In genomic region chr10:71212249-71213126, GRCh38 we compare ENCODE assay signal across 8 cellular contexts. TPM values are rescaled to one million over a fixed set of nuclear protein-coding genes. Genes with fewer than 3 reads are reported as not detected.
DNase-seq lines count a peak whose midpoint lies in the region; ATAC-seq and TF ChIP-seq lines count a peak whose summit lies in the region.

TSS of gene UNC5B (plus strand) at chr10:71212570. CDS start at chr10:71212986, 416 bp downstream.

- no peaks in the 10 kb centered on the region for H3K36me3 Mint-ChIP-seq in type B pancreatic cell

- H3K14ac ChIP-seq in trophoblast cell (ENCODE audit: low read length), result peak within 1 kb of the TSS; percentile 98

- peaks cover 36% of the 10 kb centered on the region for H3K79me2 ChIP-seq in trophoblast cell (ENCODE audit: control insufficient read depth, insufficient read depth, low read length, poor library complexity)

- peak within 1 kb of the TSS; percentile 86 for H3K9ac ChIP-seq in trophoblast cell (ENCODE audit: low read length)

- peak within 1 kb of the TSS; percentile 83 for H2AK5ac ChIP-seq in trophoblast cell (ENCODE audit: low read length)

- H3K4me1 Mint-ChIP-seq in type B pancreatic cell (ENCODE audit: unreplicated experiment), result peaks cover 30% of the 10 kb centered on the region

- peak within 1 kb of the TSS; percentile 75 for H4K8ac ChIP-seq in trophoblast cell (ENCODE audit: low read depth, low read length)

- H3K9me3 ChIP-seq in heart right ventricle (no peaks in the 10 kb centered on the region), trophoblast cell (ENCODE audit: insufficient read depth, low read depth, low read length) (no peaks in the 10 kb centered on the region)

- H3K4me2 ChIP-seq in trophoblast cell (ENCODE audit: low read length), result peak within 1 kb of the TSS; percentile 89

- peak within 1 kb of the TSS; percentile 99 for H3K18ac ChIP-seq in trophoblast cell (ENCODE audit: low read length)

- H3K4me1 ChIP-seq in heart right ventricle, result peaks cover 15 to 68% (median 52%) of the 10 kb centered on the region in 9 donors
- H3K4me1 ChIP-seq in trophoblast cell (ENCODE audit: control insufficient read depth in 1 of 2, insufficient read depth in 2 of 2, low read length in 2 of 2), result peaks cover 28 to 31% of the 10 kb centered on the region in 2 experiments

- H2BK12ac ChIP-seq in trophoblast cell (ENCODE audit: low read length), result peak within 1 kb of the TSS; percentile 77

- H3K4me3 ChIP-seq in heart right ventricle (peak within 1 kb of the TSS; percentile 62 to 98 (median 82)), trophoblast cell (ENCODE audit: low read depth, low read length) (peak within 1 kb of the TSS; percentile 98)

- peaks cover 49% of the 10 kb centered on the region for H3K27me3 Mint-ChIP-seq in type B pancreatic cell

- H3K23ac ChIP-seq in trophoblast cell (ENCODE audit: low read length), result no peak within 1 kb of the TSS

- peaks cover 43% of the 10 kb centered on the region for H3K79me1 ChIP-seq in trophoblast cell (ENCODE audit: low read length)

- H3K4me3 Mint-ChIP-seq in type B pancreatic cell, result peak within 1 kb of the TSS; percentile 94

- H4K91ac ChIP-seq in trophoblast cell (ENCODE audit: low read depth, low read length), result peak within 1 kb of the TSS; percentile 93

- TF ChIP-seq CTCF in heart right ventricle (IDR thresholded peaks at IDR 0.05), result peak in 6 of 9 donors; percentile 31 to 61 (median 48)
- TF ChIP-seq CTCF in type B pancreatic cell (conservative IDR thresholded peaks at IDR 0.05), result peak; percentile 68

- peak within 1 kb of the TSS; percentile 83 for H3K27ac Mint-ChIP-seq in type B pancreatic cell

- ATAC-seq in heart right ventricle (peak; percentile 76 to 93 (median 87)), HG03135 (IDR thresholded peaks at IDR 0.05; ENCODE audit: unreplicated experiment) (no peak)

- H2AFZ ChIP-seq in trophoblast cell (ENCODE audit: insufficient read depth, low read length, poor library complexity), result peak within 1 kb of the TSS; percentile 70

- peaks cover 0 to 85% (median 10%) of the 10 kb centered on the region in 7 donors for H3K27me3 ChIP-seq in heart right ventricle
- H3K27me3 ChIP-seq in trophoblast cell (ENCODE audit: insufficient read depth, low read length), result no peaks in the 10 kb centered on the region

- H3K27ac ChIP-seq in heart right ventricle (peak within 1 kb of the TSS; percentile 61 to 96 (median 93)), trophoblast cell (ENCODE audit: low read depth, low read length) (peak within 1 kb of the TSS; percentile 81)

- peak within 1 kb of the TSS; percentile 63 for H4K12ac ChIP-seq in trophoblast cell (ENCODE audit: low read depth, low read length)

- 0 to 1% methylated on average over 108 to 110 of the region's 110 CpGs for WGBS in heart right ventricle, 2 donors
- no CpG with 5 or more reads among the region's 110 CpGs for WGBS in trophoblast cell (ENCODE audit: extremely low coverage, insufficient coverage, insufficient read length)

- H3K4ac ChIP-seq in trophoblast cell (ENCODE audit: low read depth, low read length), result peak within 1 kb of the TSS; percentile 95

- DNase-seq in DMS53 (lab: John Stamatoyannopoulos, UW) (peak; percentile 93), M059J (ENCODE audit: low read depth) (peak; percentile 72), SK-N-DZ (ENCODE audit: low spot score) (peak; percentile 87), amniotic stem cell (lab: John Stamatoyannopoulos, UW) (peak; percentile 70), heart right ventricle (peak; percentile 92), trophoblast cell (peak; percentile 66 to 79), type B pancreatic cell (ENCODE audit: extremely low spot score, unreplicated experiment) (peak; percentile 96)

- intact Hi-C loops in heart right ventricle (cut with DNase I), result loop anchor here in 9 of 10 donors (1.0 to 10.0 kb wide), 11 partner anchors 22 to 288 kb away; no protein-coding TSS in a partner anchor

- H3K36me3 ChIP-seq in heart right ventricle (no peaks in the 10 kb centered on the region), trophoblast cell (ENCODE audit: control insufficient read depth in 1 of 2, insufficient read depth in 2 of 2, low read length in 2 of 2) (peaks cover 5 to 8% of the 10 kb centered on the region in 2 experiments)

- H3K9me3 Mint-ChIP-seq in type B pancreatic cell, result no peaks in the 10 kb centered on the region

- peak within 1 kb of the TSS; percentile 97 for H2BK120ac ChIP-seq in trophoblast cell (ENCODE audit: insufficient read depth, low read length, poor library complexity)

- H2BK5ac ChIP-seq in trophoblast cell (ENCODE audit: low read depth, low read length, poor library complexity), result peak within 1 kb of the TSS; percentile 98

RNA-seq across cellular contexts. Expression of gene UNC5B, which starts in this region (rescaled TPM):
- 0.17 and 0.25 TPM in 2 replicates for total RNA-seq in M059J (2014; rRNA removed; shearing (Covaris generic))
- polyA plus RNA-seq in SK-N-DZ (2014; cell fraction: cytosol; rRNA removed), result 11.4 and 13.7 TPM in 2 replicates
- 16.8 and 23.9 TPM in 2 replicates for polyA plus RNA-seq in SK-N-DZ (2014; cell fraction: nucleus; rRNA removed)
- 10 to 100 TPM in 9 of 10 donors, 1 to 10 TPM in 1; 9.0 to 20.6 (median 12.5) TPM for total RNA-seq in heart right ventricle
- 1 to 10 TPM; 3.3 to 5.9 TPM for polyA plus RNA-seq in heart right ventricle
- polyA plus RNA-seq in trophoblast cell (2013), result 54.7 and 55.5 TPM in 2 replicates
- 16.3 and 22.4 TPM in 2 replicates for total RNA-seq in type B pancreatic cell (ENCODE audit: low replicate concordance)

Comparison
In these comparisons a context has a peak if more than half of its experiments do, and no peak if none do; other contexts are left out.
1. Peak in DNase-seq in M059J; RNA of the gene not detected or under 1 TPM.